Comparison of ENCODE assay signal across 28 cellular contexts in genomic region chr6:97864366-97864765, GRCh38.
DNase-seq lines count a peak whose midpoint lies in the region; FAIRE-seq and TF ChIP-seq lines count a peak whose summit lies in the region.
"Had no signal": no experiment of that assay in that cellular context is flagged by ENCODE, and none has a peak within 500 bp of the region (broad histone marks: within the 10 kb centered on the region; RNA-seq: fewer than 3 reads in every experiment).

No MANE protein-coding gene starts in this region.

- H3K36me3 Mint-ChIP-seq in astrocyte (ENCODE audit: low read depth, unreplicated experiment) = no peaks in the 10 kb centered on the region
- H3K36me3 Mint-ChIP-seq: CD14-positive monocyte; CD4-positive, alpha-beta memory T cell; CD4-positive, CD25-positive, alpha-beta regulatory T cell; CD8-positive, alpha-beta memory T cell had no signal

- H2AFZ ChIP-seq in astrocyte (ENCODE audit: low read depth, low read length) (no peak overlapping the region), osteoblast (ENCODE audit: low read length) (no peak overlapping the region), smooth muscle cell (ENCODE audit: low read depth) (no peak overlapping the region)

- no peak overlapping the region for H3K27ac Mint-ChIP-seq in astrocyte (ENCODE audit: unreplicated experiment)
- H3K27ac Mint-ChIP-seq: CD14-positive monocyte; CD4-positive, alpha-beta memory T cell; CD4-positive, CD25-positive, alpha-beta regulatory T cell; CD8-positive, alpha-beta memory T cell had no signal

- WGBS in smooth muscle cell (ENCODE audit: low lambda C conversion rate) = 61% methylated on average over 4 of the region's 4 CpGs

- no peaks in the 10 kb centered on the region for H3K79me2 ChIP-seq in astrocyte (ENCODE audit: insufficient read depth, low read length)
- no peaks in the 10 kb centered on the region for H3K79me2 ChIP-seq in osteoblast (ENCODE audit: insufficient read depth, low read length)
- H3K79me2 ChIP-seq in smooth muscle cell (ENCODE audit: low read depth) = no peaks in the 10 kb centered on the region

- peaks cover 15% of the 10 kb centered on the region for H3K4me1 Mint-ChIP-seq in astrocyte (ENCODE audit: low read depth, unreplicated experiment)
- H3K4me1 Mint-ChIP-seq: CD14-positive monocyte; CD4-positive, alpha-beta memory T cell; CD4-positive, CD25-positive, alpha-beta regulatory T cell; CD8-positive, alpha-beta memory T cell had no signal

- no peaks in the 10 kb centered on the region for H3K4me1 ChIP-seq in astrocyte (ENCODE audit: insufficient read depth, low read length)
- no peaks in the 10 kb centered on the region for H3K4me1 ChIP-seq in osteoblast (ENCODE audit: insufficient read depth, low read length)
- H3K4me1 ChIP-seq in smooth muscle cell (ENCODE audit: low read depth) = no peaks in the 10 kb centered on the region
- H3K4me1 ChIP-seq: BE2C, BLaER1 had no signal

- H3K27ac ChIP-seq in astrocyte (ENCODE audit: low read depth, low read length) (no peak overlapping the region), osteoblast (ENCODE audit: low read depth, low read length) (no peak overlapping the region), smooth muscle cell (ENCODE audit: low read depth) (peak overlapping the region; percentile 32)
- H3K27ac ChIP-seq: BLaER1 had no signal

- no peaks in the 10 kb centered on the region for H3K27me3 Mint-ChIP-seq in astrocyte (ENCODE audit: low read depth, unreplicated experiment)
- H3K27me3 Mint-ChIP-seq: CD4-positive, alpha-beta memory T cell; CD4-positive, CD25-positive, alpha-beta regulatory T cell; CD8-positive, alpha-beta memory T cell had no signal

- H4K20me1 ChIP-seq in astrocyte (ENCODE audit: insufficient read depth, low read length) (no peaks in the 10 kb centered on the region), osteoblast (ENCODE audit: insufficient read depth, low read length) (no peaks in the 10 kb centered on the region), smooth muscle cell (ENCODE audit: low read depth) (no peaks in the 10 kb centered on the region)
- H4K20me1 ChIP-seq: BLaER1 had no signal

- H3K4me3 ChIP-seq in astrocyte (ENCODE audit: insufficient read depth, low read depth, low read length) = no peak overlapping the region
- H3K4me3 ChIP-seq in osteoblast (ENCODE audit: insufficient read depth, low read length) = no peak overlapping the region
- H3K4me3 ChIP-seq in smooth muscle cell = no peak overlapping the region
- H3K4me3 ChIP-seq: BLaER1, GM12878 had no signal

- H3K27me3 ChIP-seq in astrocyte (ENCODE audit: insufficient read depth, low read length) = no peaks in the 10 kb centered on the region
- no peaks in the 10 kb centered on the region for H3K27me3 ChIP-seq in osteoblast (ENCODE audit: insufficient read depth, low read length)
- H3K27me3 ChIP-seq in smooth muscle cell (ENCODE audit: low read depth) = no peaks in the 10 kb centered on the region
- H3K27me3 ChIP-seq: BE2C, BLaER1 had no signal

- H3F3A ChIP-seq in smooth muscle cell (ENCODE audit: low read depth) = no peaks in the 10 kb centered on the region

- DNase-seq in astrocyte (ENCODE audit: low read depth) (peak; percentile 34), astrocyte of the hippocampus (ENCODE audit: low read depth, low spot score) (peak; percentile 60), osteoblast (ENCODE audit: insufficient read length, low spot score, missing footprints) (peak; percentile 3), smooth muscle cell (lab: John Stamatoyannopoulos, UW; ENCODE audit: unreplicated experiment) (no peak), NCI-H1417 treated with DMSO at 0.1 percent for 48 hours (lab: John Stamatoyannopoulos, UW) (no peak), NCI-H2081 (lab: John Stamatoyannopoulos, UW) (no peak), NCI-H2171 (lab: John Stamatoyannopoulos, UW) (no peak)
- DNase-seq: 8988T; ACHN; BE2C; C1 segment of cervical spinal cord; CD4-positive, alpha-beta memory T cell; CD4-positive, CD25-positive, alpha-beta regulatory T cell; CD8-positive, alpha-beta memory T cell; COR-L47; DMS 273 treated with DMSO at 0.1 percent for 48 hours; DMS153; DMS53; DMS79; DND-41; EL; GDM1 had no signal

- H3K36me3 ChIP-seq in astrocyte (ENCODE audit: insufficient read depth, low read length) (no peaks in the 10 kb centered on the region), osteoblast (ENCODE audit: insufficient read depth, low read length) (no peaks in the 10 kb centered on the region), smooth muscle cell (ENCODE audit: low read depth) (no peaks in the 10 kb centered on the region)
- H3K36me3 ChIP-seq: BE2C, BLaER1 had no signal

- H3K9ac ChIP-seq in astrocyte (ENCODE audit: low read length) (no peak overlapping the region), smooth muscle cell (ENCODE audit: low read depth) (no peak overlapping the region)
- H3K9ac ChIP-seq: BLaER1 had no signal

- no peaks in the 10 kb centered on the region for H3K9me3 ChIP-seq in astrocyte (ENCODE audit: insufficient read depth, low read depth, low read length)
- no peaks in the 10 kb centered on the region for H3K9me3 ChIP-seq in osteoblast (ENCODE audit: low read depth, low read length)
- no peaks in the 10 kb centered on the region for H3K9me3 ChIP-seq in smooth muscle cell (replicated peaks; ENCODE audit: low read depth)
- H3K9me3 ChIP-seq: BE2C, BLaER1 had no signal

- H3K9me3 Mint-ChIP-seq in astrocyte (ENCODE audit: unreplicated experiment) = no peaks in the 10 kb centered on the region

- FAIRE-seq in astrocyte (lab: Jason Lieb, UNC) = no peak
- FAIRE-seq: A204.1, GM12878, GM12892, GM18507 had no signal

- H3K4me2 ChIP-seq in astrocyte (ENCODE audit: low read length) (no peak overlapping the region), osteoblast (ENCODE audit: insufficient read depth, low read length) (no peak overlapping the region), smooth muscle cell (peak overlapping the region; percentile 52)
- H3K4me2 ChIP-seq: BLaER1 had no signal

- TF ChIP-seq CTCF in astrocyte (IDR thresholded peaks at IDR 0.05; ENCODE audit: insufficient read depth, low read depth, low read length) = no peak
- TF ChIP-seq CTCF in osteoblast (IDR thresholded peaks at IDR 0.05; ENCODE audit: extremely low read depth, low read depth, low read length) = no peak
- no peak for TF ChIP-seq CTCF in smooth muscle cell (IDR thresholded peaks at IDR 0.05; ENCODE audit: borderline replicate concordance, insufficient read depth, poor library complexity, severe bottlenecking)

- H3K4me3 Mint-ChIP-seq in astrocyte (ENCODE audit: unreplicated experiment) = no peak overlapping the region
- H3K4me3 Mint-ChIP-seq: CD14-positive monocyte; CD4-positive, alpha-beta memory T cell; CD4-positive, CD25-positive, alpha-beta regulatory T cell; CD8-positive, alpha-beta memory T cell had no signal

Comparison
In these comparisons a context has a peak if more than half of its experiments do, and no peak if none do; other contexts are left out.
1. DNase-seq: peak in astrocyte (single experiment), astrocyte of the hippocampus (single experiment) and osteoblast (single experiment); none in smooth muscle cell (single experiment), NCI-H1417 treated with DMSO at 0.1 percent for 48 hours (single experiment), NCI-H2081 (0 of 2) and NCI-H2171 (single experiment).